ENCODE assay signal across 12 cellular contexts in the genomic region with DNA sequence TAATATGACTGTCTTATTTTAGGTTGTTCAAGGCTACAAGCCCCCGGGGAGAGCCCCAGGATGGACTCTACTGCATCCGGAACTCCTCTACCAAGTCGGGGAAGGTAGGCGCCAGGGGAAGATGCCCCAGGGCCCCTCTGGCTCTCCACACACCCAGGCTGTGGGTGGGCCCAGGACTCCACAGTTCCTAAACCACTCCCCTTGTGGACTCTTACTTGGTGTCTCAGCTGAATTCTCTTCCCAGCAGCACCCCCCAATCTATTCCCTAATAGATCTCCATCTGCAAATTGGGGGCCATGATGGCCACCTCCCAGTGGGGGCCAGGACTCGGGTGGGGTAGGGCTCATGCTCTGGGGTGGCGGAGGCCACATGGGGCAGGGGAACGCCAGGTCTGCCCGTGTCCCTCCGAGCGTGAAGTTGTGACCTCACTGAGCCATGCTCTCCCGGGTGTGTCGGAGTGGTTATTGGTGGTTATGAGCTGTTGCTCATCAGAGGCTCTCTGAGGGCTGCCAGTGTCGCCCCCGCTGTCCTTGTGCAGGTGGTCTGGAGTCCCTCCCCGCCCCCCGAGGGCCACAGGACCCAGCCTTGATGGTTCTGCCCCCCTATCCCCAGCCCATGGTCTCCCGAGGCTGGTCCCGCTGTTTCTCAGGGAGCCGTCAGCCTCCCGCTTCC. TPM values are rescaled to one million over a fixed set of nuclear protein-coding genes. Genes with fewer than 3 reads are reported as not detected.
DNase-seq lines count a peak whose midpoint lies in the region; ATAC-seq and TF ChIP-seq lines count a peak whose summit lies in the region.
"Had no signal": no experiment of that assay in that cellular context is flagged by ENCODE, and none has a peak within 500 bp of the region (broad histone marks: within the 10 kb centered on the region; RNA-seq: fewer than 3 reads in every experiment).

No MANE protein-coding gene starts in this region.

- H3K27me3 ChIP-seq in stomach (no peaks in the 10 kb centered on the region), smooth muscle cell (ENCODE audit: low read depth) (no peaks in the 10 kb centered on the region)
- H3K27me3 ChIP-seq: SJSA1 had no signal

- no peak overlapping the region for H3K9ac ChIP-seq in smooth muscle cell (ENCODE audit: low read depth)
- H3K9ac ChIP-seq: parathyroid adenoma had no signal

- no peak overlapping the region for H3K4me2 ChIP-seq in smooth muscle cell

- H3K36me3 ChIP-seq in stomach (peaks cover 46 to 93% (median 90%) of the 10 kb centered on the region in 4 donors), smooth muscle cell (ENCODE audit: low read depth) (no peaks in the 10 kb centered on the region)
- H3K36me3 ChIP-seq: SJSA1 had no signal

- H3K9me3 ChIP-seq in stomach (no peaks in the 10 kb centered on the region), smooth muscle cell (replicated peaks; ENCODE audit: low read depth) (no peaks in the 10 kb centered on the region)
- H3K9me3 ChIP-seq: SJSA1 had no signal

- H3K4me3 ChIP-seq in stomach (no peak overlapping the region), smooth muscle cell (no peak overlapping the region)
- H3K4me3 ChIP-seq: SJSA1 had no signal

- peak; percentile 88 for DNase-seq in GM13977 (ENCODE audit: low spot score)
- peak; percentile 42 for DNase-seq in left lobe of liver (ENCODE audit: low spot score)
- DNase-seq in stomach = no peak
- no peak for DNase-seq in occipital lobe (lab: John Stamatoyannopoulos, UW)
- no peak for DNase-seq in smooth muscle cell (lab: John Stamatoyannopoulos, UW; ENCODE audit: unreplicated experiment)
- DNase-seq in amygdala (lab: John Stamatoyannopoulos, UW) = no peak
- DNase-seq: Kasumi-1; stimulated activated naive CD4-positive, alpha-beta T cell treated with Interleukin-2 at 50 U/mL for 16 hours had no signal

- TF ChIP-seq CTCF in GM13977 (IDR thresholded peaks at IDR 0.05; ENCODE audit: extremely low read depth, insufficient read depth, missing control alignments) (no peak), stomach (IDR thresholded peaks at IDR 0.05) (no peak), smooth muscle cell (IDR thresholded peaks at IDR 0.05; ENCODE audit: borderline replicate concordance, insufficient read depth, poor library complexity, severe bottlenecking) (no peak)

- no peak for TF ChIP-seq POLR2A in stomach (IDR thresholded peaks at IDR 0.05)

- TF ChIP-seq EP300 in stomach (IDR thresholded peaks at IDR 0.05) = no peak

- H4K20me1 ChIP-seq in smooth muscle cell (ENCODE audit: low read depth) = peaks cover 8% of the 10 kb centered on the region

- H2AFZ ChIP-seq in smooth muscle cell (ENCODE audit: low read depth) = no peak overlapping the region
- H2AFZ ChIP-seq: parathyroid adenoma had no signal

- intact Hi-C loops in stomach (cut with DNase I; ENCODE audit: low total_unique reads) = no loop called here

- peaks cover 3 to 32% (median 22%) of the 10 kb centered on the region in 4 donors for H3K4me1 ChIP-seq in stomach
- H3K4me1 ChIP-seq in smooth muscle cell (ENCODE audit: low read depth) = no peaks in the 10 kb centered on the region
- H3K4me1 ChIP-seq: parathyroid adenoma, SJSA1 had no signal

- H3F3A ChIP-seq in smooth muscle cell (ENCODE audit: low read depth) = no peaks in the 10 kb centered on the region

- in situ Hi-C loops in GM13977 (cut with MboI; ENCODE audit: low pct_unique_long_range_greater_than_20kb, low sequenced_read_pairs, unreplicated experiment) = no loop called here

- WGBS in stomach, 5 donors = 92 to 97% (median 93%) methylated on average over 14 to 20 of the region's 20 CpGs
- 97% methylated on average over 20 of the region's 20 CpGs for WGBS in smooth muscle cell (ENCODE audit: low lambda C conversion rate)

- ATAC-seq in GM19438 (IDR thresholded peaks at IDR 0.05; ENCODE audit: low read depth, unreplicated experiment) (peak; percentile 60), HG03135 (IDR thresholded peaks at IDR 0.05; ENCODE audit: unreplicated experiment) (peak; percentile 68), left lobe of liver (no peak)

- H3K79me2 ChIP-seq in smooth muscle cell (ENCODE audit: low read depth) = no peaks in the 10 kb centered on the region
- H3K79me2 ChIP-seq: parathyroid adenoma had no signal

- no peak overlapping the region for H3K27ac ChIP-seq in stomach
- no peak overlapping the region for H3K27ac ChIP-seq in smooth muscle cell (ENCODE audit: low read depth)
- H3K27ac ChIP-seq: parathyroid adenoma, SJSA1 had no signal

RNA-seq across cellular contexts. Expression of a gene that starts 11.2 kb away (rescaled TPM):
- total RNA-seq in left lobe of liver (113 TPM), stomach (1,000 to 10,000 TPM in 1 of 5 donors, 100 to 1,000 TPM in 4; 162 to 1,174 (median 290) TPM), occipital lobe (166 TPM), smooth muscle cell (109 and 125 TPM in 2 replicates)
- polyA plus RNA-seq in stomach (100 to 1,000 TPM; 103 to 197 (median 127) TPM), smooth muscle cell (175 and 200 TPM in 2 replicates)

RNA-seq across cellular contexts. Expression of a gene that starts 39.6 kb away (rescaled TPM):
- total RNA-seq in left lobe of liver (59.8 TPM), stomach (100 to 1,000 TPM in 2 of 5 donors, 10 to 100 TPM in 3; 31.8 to 151 (median 89.9) TPM), occipital lobe (24.8 TPM), smooth muscle cell (19.3 and 23.8 TPM in 2 replicates)
- polyA plus RNA-seq in stomach (10 to 100 TPM in 2 of 3 donors, 1 to 10 TPM in 1; 9.0 to 26.7 (median 11.1) TPM), smooth muscle cell (17.3 and 27.4 TPM in 2 replicates)

Comparison
In these comparisons a context has a peak if more than half of its experiments do, and no peak if none do; other contexts are left out.
1. DNase-seq: peak in GM13977 (single experiment) and left lobe of liver (single experiment); none in stomach (single experiment), occipital lobe (single experiment), smooth muscle cell (single experiment) and amygdala (0 of 56).